In genomic region chr15:64093627-64094417, GRCh38 we compare ENCODE assay signal across 1 cellular context.
TF ChIP-seq lines count a peak whose summit lies in the region.

A gene with protein sequence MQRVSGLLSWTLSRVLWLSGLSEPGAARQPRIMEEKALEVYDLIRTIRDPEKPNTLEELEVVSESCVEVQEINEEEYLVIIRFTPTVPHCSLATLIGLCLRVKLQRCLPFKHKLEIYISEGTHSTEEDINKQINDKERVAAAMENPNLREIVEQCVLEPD (minus strand): TSS chr15:64093838. CDS start chr15:64093768, 70 bp downstream.

TF ChIP-seq in GM12878, 131 proteins besides CTCF, POLR2A, EP300 and RAD21 (continued from another document and continues in another):
- TF ChIP-seq ZBTB40 (IDR thresholded peaks at IDR 0.05; ENCODE audit: borderline replicate concordance), result peak; percentile 90
- no peak for TF ChIP-seq POLR2AphosphoS2 (IDR thresholded peaks at IDR 0.05; ENCODE audit: low read depth, low read length)
- TF ChIP-seq NFYA (IDR thresholded peaks at IDR 0.05; ENCODE audit: borderline replicate concordance, low read depth, low read length), result no peak
- TF ChIP-seq LARP7 (IDR thresholded peaks at IDR 0.05), result no peak
- no peak for TF ChIP-seq MEF2B (IDR thresholded peaks at IDR 0.05; ENCODE audit: partially characterized antibody, poor library complexity, severe bottlenecking)
- no peak for TF ChIP-seq RFX5 (IDR thresholded peaks at IDR 0.05; ENCODE audit: low read depth, low read length)
- no peak; the same call in 1 of the 2 replicates for TF ChIP-seq ZNF207 (IDR thresholded peaks at IDR 0.05; ENCODE audit: borderline replicate concordance)
- peak; percentile 43; the same call in 1 of the 2 replicates for TF ChIP-seq TBL1XR1 (IDR thresholded peaks at IDR 0.05; ENCODE audit: low read depth, low read length)
- no peak for TF ChIP-seq RBBP5 (conservative IDR thresholded peaks at IDR 0.05)
- TF ChIP-seq E2F8 (IDR thresholded peaks at IDR 0.05; ENCODE audit: low read depth, partially characterized antibody), result peak; percentile 34
- TF ChIP-seq RELA (IDR thresholded peaks at IDR 0.05; ENCODE audit: borderline replicate concordance, partially characterized antibody), result peak; percentile 13
- TF ChIP-seq, protein P1, sequence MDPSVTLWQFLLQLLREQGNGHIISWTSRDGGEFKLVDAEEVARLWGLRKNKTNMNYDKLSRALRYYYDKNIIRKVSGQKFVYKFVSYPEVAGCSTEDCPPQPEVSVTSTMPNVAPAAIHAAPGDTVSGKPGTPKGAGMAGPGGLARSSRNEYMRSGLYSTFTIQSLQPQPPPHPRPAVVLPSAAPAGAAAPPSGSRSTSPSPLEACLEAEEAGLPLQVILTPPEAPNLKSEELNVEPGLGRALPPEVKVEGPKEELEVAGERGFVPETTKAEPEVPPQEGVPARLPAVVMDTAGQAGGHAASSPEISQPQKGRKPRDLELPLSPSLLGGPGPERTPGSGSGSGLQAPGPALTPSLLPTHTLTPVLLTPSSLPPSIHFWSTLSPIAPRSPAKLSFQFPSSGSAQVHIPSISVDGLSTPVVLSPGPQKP (IDR thresholded peaks at IDR 0.05; ENCODE audit: low read depth, low read length), result peak; percentile 55; the same call in 1 of the 2 replicates
- TF ChIP-seq, protein P2, sequence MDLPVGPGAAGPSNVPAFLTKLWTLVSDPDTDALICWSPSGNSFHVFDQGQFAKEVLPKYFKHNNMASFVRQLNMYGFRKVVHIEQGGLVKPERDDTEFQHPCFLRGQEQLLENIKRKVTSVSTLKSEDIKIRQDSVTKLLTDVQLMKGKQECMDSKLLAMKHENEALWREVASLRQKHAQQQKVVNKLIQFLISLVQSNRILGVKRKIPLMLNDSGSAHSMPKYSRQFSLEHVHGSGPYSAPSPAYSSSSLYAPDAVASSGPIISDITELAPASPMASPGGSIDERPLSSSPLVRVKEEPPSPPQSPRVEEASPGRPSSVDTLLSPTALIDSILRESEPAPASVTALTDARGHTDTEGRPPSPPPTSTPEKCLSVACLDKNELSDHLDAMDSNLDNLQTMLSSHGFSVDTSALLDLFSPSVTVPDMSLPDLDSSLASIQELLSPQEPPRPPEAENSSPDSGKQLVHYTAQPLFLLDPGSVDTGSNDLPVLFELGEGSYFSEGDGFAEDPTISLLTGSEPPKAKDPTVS (IDR thresholded peaks at IDR 0.05; ENCODE audit: low read depth, low read length), result no peak
- TF ChIP-seq EGR1 (IDR thresholded peaks at IDR 0.05; ENCODE audit: borderline replicate concordance in 1 of 2, low read depth in 2 of 2, low read length in 2 of 2), result no peak
- no peak for TF ChIP-seq ZBED1 (IDR thresholded peaks at IDR 0.05; ENCODE audit: borderline replicate concordance)
- no peak for TF ChIP-seq ZBTB4 (CRISPR knock-in tag; IDR thresholded peaks at IDR 0.05)
- TF ChIP-seq REST (IDR thresholded peaks at IDR 0.05; ENCODE audit: low read depth, low read length), result no peak
- TF ChIP-seq, protein P3, sequence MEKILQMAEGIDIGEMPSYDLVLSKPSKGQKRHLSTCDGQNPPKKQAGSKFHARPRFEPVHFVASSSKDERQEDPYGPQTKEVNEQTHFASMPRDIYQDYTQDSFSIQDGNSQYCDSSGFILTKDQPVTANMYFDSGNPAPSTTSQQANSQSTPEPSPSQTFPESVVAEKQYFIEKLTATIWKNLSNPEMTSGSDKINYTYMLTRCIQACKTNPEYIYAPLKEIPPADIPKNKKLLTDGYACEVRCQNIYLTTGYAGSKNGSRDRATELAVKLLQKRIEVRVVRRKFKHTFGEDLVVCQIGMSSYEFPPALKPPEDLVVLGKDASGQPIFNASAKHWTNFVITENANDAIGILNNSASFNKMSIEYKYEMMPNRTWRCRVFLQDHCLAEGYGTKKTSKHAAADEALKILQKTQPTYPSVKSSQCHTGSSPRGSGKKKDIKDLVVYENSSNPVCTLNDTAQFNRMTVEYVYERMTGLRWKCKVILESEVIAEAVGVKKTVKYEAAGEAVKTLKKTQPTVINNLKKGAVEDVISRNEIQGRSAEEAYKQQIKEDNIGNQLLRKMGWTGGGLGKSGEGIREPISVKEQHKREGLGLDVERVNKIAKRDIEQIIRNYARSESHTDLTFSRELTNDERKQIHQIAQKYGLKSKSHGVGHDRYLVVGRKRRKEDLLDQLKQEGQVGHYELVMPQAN (conservative IDR thresholded peaks at IDR 0.05), result peak; percentile 57
- TF ChIP-seq HDAC6 (IDR thresholded peaks at IDR 0.05; ENCODE audit: unreplicated experiment), result no peak
- peak; percentile 19 to 53; a peak in 3 of 4 replicates for TF ChIP-seq IKZF2 (IDR thresholded peaks at IDR 0.05)
- peak; percentile 95 for TF ChIP-seq CREM (IDR thresholded peaks at IDR 0.05; ENCODE audit: low read depth)
- TF ChIP-seq, protein P4, sequence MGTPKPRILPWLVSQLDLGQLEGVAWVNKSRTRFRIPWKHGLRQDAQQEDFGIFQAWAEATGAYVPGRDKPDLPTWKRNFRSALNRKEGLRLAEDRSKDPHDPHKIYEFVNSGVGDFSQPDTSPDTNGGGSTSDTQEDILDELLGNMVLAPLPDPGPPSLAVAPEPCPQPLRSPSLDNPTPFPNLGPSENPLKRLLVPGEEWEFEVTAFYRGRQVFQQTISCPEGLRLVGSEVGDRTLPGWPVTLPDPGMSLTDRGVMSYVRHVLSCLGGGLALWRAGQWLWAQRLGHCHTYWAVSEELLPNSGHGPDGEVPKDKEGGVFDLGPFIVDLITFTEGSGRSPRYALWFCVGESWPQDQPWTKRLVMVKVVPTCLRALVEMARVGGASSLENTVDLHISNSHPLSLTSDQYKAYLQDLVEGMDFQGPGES (IDR thresholded peaks at IDR 0.05), result 0 out of 2 replicates have a peak, but pooled peaks have one; percentile 28
- TF ChIP-seq ZNF384 (IDR thresholded peaks at IDR 0.05; ENCODE audit: borderline replicate concordance, low read depth, low read length), result no peak
- TF ChIP-seq JUNB (IDR thresholded peaks at IDR 0.05), result no peak
- TF ChIP-seq MTA2 (IDR thresholded peaks at IDR 0.05; ENCODE audit: low read depth), result no peak; the same call in 1 of the 2 replicates
- TF ChIP-seq, protein P5, sequence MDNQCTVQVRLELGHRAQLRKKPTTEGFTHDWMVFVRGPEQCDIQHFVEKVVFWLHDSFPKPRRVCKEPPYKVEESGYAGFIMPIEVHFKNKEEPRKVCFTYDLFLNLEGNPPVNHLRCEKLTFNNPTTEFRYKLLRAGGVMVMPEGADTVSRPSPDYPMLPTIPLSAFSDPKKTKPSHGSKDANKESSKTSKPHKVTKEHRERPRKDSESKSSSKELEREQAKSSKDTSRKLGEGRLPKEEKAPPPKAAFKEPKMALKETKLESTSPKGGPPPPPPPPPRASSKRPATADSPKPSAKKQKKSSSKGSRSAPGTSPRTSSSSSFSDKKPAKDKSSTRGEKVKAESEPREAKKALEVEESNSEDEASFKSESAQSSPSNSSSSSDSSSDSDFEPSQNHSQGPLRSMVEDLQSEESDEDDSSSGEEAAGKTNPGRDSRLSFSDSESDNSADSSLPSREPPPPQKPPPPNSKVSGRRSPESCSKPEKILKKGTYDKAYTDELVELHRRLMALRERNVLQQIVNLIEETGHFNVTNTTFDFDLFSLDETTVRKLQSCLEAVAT (IDR thresholded peaks at IDR 0.05), result no peak
- TF ChIP-seq IKZF1 (conservative IDR thresholded peaks at IDR 0.05), result peak; percentile 98
- TF ChIP-seq, protein P6, sequence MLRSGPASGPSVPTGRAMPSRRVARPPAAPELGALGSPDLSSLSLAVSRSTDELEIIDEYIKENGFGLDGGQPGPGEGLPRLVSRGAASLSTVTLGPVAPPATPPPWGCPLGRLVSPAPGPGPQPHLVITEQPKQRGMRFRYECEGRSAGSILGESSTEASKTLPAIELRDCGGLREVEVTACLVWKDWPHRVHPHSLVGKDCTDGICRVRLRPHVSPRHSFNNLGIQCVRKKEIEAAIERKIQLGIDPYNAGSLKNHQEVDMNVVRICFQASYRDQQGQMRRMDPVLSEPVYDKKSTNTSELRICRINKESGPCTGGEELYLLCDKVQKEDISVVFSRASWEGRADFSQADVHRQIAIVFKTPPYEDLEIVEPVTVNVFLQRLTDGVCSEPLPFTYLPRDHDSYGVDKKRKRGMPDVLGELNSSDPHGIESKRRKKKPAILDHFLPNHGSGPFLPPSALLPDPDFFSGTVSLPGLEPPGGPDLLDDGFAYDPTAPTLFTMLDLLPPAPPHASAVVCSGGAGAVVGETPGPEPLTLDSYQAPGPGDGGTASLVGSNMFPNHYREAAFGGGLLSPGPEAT (IDR thresholded peaks at IDR 0.05; ENCODE audit: low read depth), result no peak; the same call in 1 of the 2 replicates
- TF ChIP-seq SIN3A (IDR thresholded peaks at IDR 0.05; ENCODE audit: low read depth, low read length), result peak; percentile 69
